Comparison of ENCODE assay signal across 23 cellular contexts in the genomic region with DNA sequence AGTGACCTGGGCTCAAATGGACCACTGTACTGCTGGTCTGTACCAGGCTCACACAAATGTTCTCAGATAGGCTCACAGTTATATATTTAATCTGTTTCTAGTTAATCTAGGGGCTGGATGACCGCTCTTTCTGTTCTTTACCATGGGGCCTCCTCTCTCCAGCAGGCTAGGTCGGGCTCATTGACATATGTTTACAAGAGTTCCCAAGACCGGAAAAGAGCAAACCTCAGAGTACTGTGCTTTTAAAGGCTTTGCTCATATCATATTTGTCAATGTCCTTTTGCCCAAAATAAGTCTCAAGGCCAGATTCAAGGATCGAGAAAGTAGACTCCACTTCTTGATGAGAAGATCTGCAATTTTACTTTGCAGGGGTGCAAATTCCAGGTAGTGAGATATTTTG.
"Had no signal": no experiment of that assay in that cellular context is flagged by ENCODE, and none has a peak within 500 bp of the region (broad histone marks: within the 10 kb centered on the region; RNA-seq: fewer than 3 reads in every experiment).

No MANE protein-coding gene starts in this region.

- H3K36me3 ChIP-seq: adrenal gland, WERI-Rb-1 had no signal

- H3K27me3 ChIP-seq: adrenal gland had no signal

- ATAC-seq: activated CD8-positive, alpha-beta T cell treated with anti-CD3 and anti-CD28 coated beads, Interleukin-2, amount 10 ng/mL, durations not matched to agents 7 days and 5 days; T-cell had no signal

- H3K4me3 ChIP-seq: adrenal gland had no signal

- H3K4me1 ChIP-seq: adrenal gland had no signal

- H3K9me3 ChIP-seq: adrenal gland had no signal

- H3K27ac ChIP-seq: adrenal gland, WERI-Rb-1 had no signal

- DNase-seq: activated CD4-positive, alpha-beta T cell treated with anti-CD3 and anti-CD28 coated beads for 4 hours; activated CD4-positive, alpha-beta T cell treated with anti-CD3 and anti-CD28 coated beads, Interleukin-2, amount 50 U/mL, for 4 hours; activated CD8-positive, alpha-beta memory T cell treated with anti-CD3 and anti-CD28 coated beads, Interleukin-2, amount 50 U/mL, for 48 hours; activated CD8-positive, alpha-beta T cell treated with anti-CD3 and anti-CD28 coated beads, Interleukin-2, amount 10 ng/mL, durations not matched to agents 7 days and 5 days; activated naive CD4-positive, alpha-beta T cell treated with anti-CD3 and anti-CD28 coated beads, Interleukin-2, amount 50 U/mL, for 16 hours; activated naive CD8-positive, alpha-beta T cell treated with anti-CD3 and anti-CD28 coated beads, Interleukin-2, amount 10 ng/mL, durations not matched to agents 7 days and 5 days; activated T-cell treated with anti-CD3 and anti-CD28 coated beads, Interleukin-2, amount 50 U/mL, for 1 hour; adrenal gland; anterior cingulate cortex; cerebellar nuclear complex; Karpas-422; NCI-H1092; NCI-H1417; NCI-H1930; NCI-H2107; NCI-H2171 treated with DMSO at 0.1 percent for 48 hours; NCI-H226; NCI-H526; NCI-H774; SIG-M5; T-cell; T-helper 2 cell; WERI-Rb-1 had no signal
